Comparison of ENCODE assay signal across 12 cellular contexts in the genomic region with DNA sequence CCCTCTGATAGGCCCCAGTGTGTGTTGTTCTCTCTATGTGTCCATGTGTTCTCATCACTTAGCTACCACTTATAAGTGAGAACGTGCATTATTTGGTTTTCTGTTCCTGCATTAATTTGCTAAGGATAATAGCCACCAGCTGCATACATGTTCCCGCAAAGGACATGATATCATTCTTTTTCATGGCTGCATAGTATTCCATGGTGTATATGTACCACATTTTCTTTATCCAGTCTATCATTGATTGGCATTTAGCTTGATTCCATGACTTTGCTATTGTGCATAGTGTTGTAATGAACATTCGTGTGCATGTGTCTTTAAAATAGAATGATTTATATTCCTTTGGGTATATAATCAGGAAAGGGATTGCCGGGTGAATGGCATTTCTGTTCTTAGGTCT. TPM values are rescaled to one million over a fixed set of nuclear protein-coding genes. Genes with fewer than 3 reads are reported as not detected.
"Had no signal": no experiment of that assay in that cellular context is flagged by ENCODE, and none has a peak within 500 bp of the region (broad histone marks: within the 10 kb centered on the region; RNA-seq: fewer than 3 reads in every experiment).

No MANE protein-coding gene starts in this region.

RNA-seq across cellular contexts. Expression of a gene that starts 16.2 kb away (rescaled TPM):
- total RNA-seq: Peyer's patch, RPMI7951, SK-MEL-5 had no signal

RNA-seq across cellular contexts. Expression of a gene that starts 39.1 kb away (rescaled TPM):
- total RNA-seq: OCI-LY7, PC-3, PC-9, Peyer's patch, Right ventricle myocardium inferior, Right ventricle myocardium superior, RPMI7951, SJCRH30, SJSA1, SK-MEL-5, T-cell had no signal
- polyA plus RNA-seq: SK-N-SH had no signal

RNA-seq across cellular contexts. Expression of a gene that starts 44.9 kb away (rescaled TPM):
- total RNA-seq: PC-3, PC-9, Right ventricle myocardium inferior, Right ventricle myocardium superior, RPMI7951, SJCRH30, SJSA1, SK-MEL-5, T-cell had no signal
- polyA plus RNA-seq: SK-N-SH had no signal

RNA-seq across cellular contexts. Expression of a gene that starts 48.5 kb away (rescaled TPM):
- total RNA-seq: PC-3, PC-9, Peyer's patch, Right ventricle myocardium inferior, RPMI7951, SJCRH30, SJSA1, SK-MEL-5, T-cell had no signal
- polyA plus RNA-seq: SK-N-SH had no signal
